ENCODE assay signal across 20 cellular contexts in genomic region chr6:134453792-134454510, GRCh38.
A peak's percentile ranks its signal among the peaks of the same experiment; 100 is the strongest.
DNase-seq lines count a peak whose midpoint lies in the region; TF ChIP-seq lines count a peak whose summit lies in the region.
"Had no signal": no experiment of that assay in that cellular context is flagged by ENCODE, and none has a peak within 500 bp of the region (broad histone marks: within the 10 kb centered on the region; RNA-seq: fewer than 3 reads in every experiment).

No MANE protein-coding gene starts in this region.

- no peak for TF ChIP-seq CTCF in suprapubic skin (IDR thresholded peaks at IDR 0.05)

- H3K4me3 ChIP-seq in SJSA1 (no peak overlapping the region), suprapubic skin (no peak overlapping the region)
- H3K4me3 ChIP-seq: A549, gastrocnemius medialis had no signal

- no peaks in the 10 kb centered on the region for H3K36me3 ChIP-seq in SJSA1
- H3K36me3 ChIP-seq in suprapubic skin = no peaks in the 10 kb centered on the region
- H3K36me3 ChIP-seq: gastrocnemius medialis had no signal

- TF ChIP-seq EP300 in suprapubic skin (IDR thresholded peaks at IDR 0.05) = no peak

- WGBS in suprapubic skin = 72% methylated on average over 5 of the region's 5 CpGs

- H3K27ac ChIP-seq in SJSA1 (peak overlapping the region; percentile 42), suprapubic skin (peak overlapping the region; percentile 66)
- H3K27ac ChIP-seq: A549, gastrocnemius medialis had no signal

- TF ChIP-seq POLR2A in suprapubic skin (IDR thresholded peaks at IDR 0.05) = no peak

- DNase-seq in NCI-H2227 treated with DMSO at 0.1 percent for 48 hours (lab: John Stamatoyannopoulos, UW) (peak; percentile 11), NCI-H2227 (lab: John Stamatoyannopoulos, UW; ENCODE audit: unreplicated experiment) (no peak), SJSA1 (ENCODE audit: low read depth in 1 of 2, low spot score in 2 of 2) (no peak), iPS DF 4.7 (ENCODE audit: extremely low read depth, low spot score) (peak; percentile 5), suprapubic skin (ENCODE audit: low spot score in 2 of 2) (no peak), HuH-7.5 (ENCODE audit: low spot score) (no peak), cerebellar nuclear complex (lab: John Stamatoyannopoulos, UW) (no peak), NCI-H2171 (lab: John Stamatoyannopoulos, UW) (no peak)
- DNase-seq: activated CD4-positive, alpha-beta T cell treated with anti-CD3 and anti-CD28 coated beads for 1 hour; activated gamma-delta T cell treated with Interleukin-2 at 50 U/mL for 16 hours; anterior cingulate cortex; C1 segment of cervical spinal cord; gastrocnemius medialis; Kasumi-1; NCI-H524; nephron progenitor cell; SK-N-SH; stimulated activated naive CD8-positive, alpha-beta T cell treated with anti-CD3 and anti-CD28 coated beads, Interleukin-15, Interleukin-2, amounts not matched to agents 100 U/mL and 50 U/mL, for 24 hours; T-helper 9 cell had no signal

- H3K27me3 ChIP-seq in SJSA1 (replicated peaks) (no peaks in the 10 kb centered on the region), suprapubic skin (no peaks in the 10 kb centered on the region)
- H3K27me3 ChIP-seq: gastrocnemius medialis had no signal

- H3K4me1 ChIP-seq in SJSA1 (replicated peaks) = peaks cover 27% of the 10 kb centered on the region
- peaks cover 22% of the 10 kb centered on the region for H3K4me1 ChIP-seq in suprapubic skin

- H3K9me3 ChIP-seq in SJSA1 (replicated peaks) (no peaks in the 10 kb centered on the region), suprapubic skin (no peaks in the 10 kb centered on the region)
- H3K9me3 ChIP-seq: A549, gastrocnemius medialis, SK-N-SH had no signal

Comparison
In these comparisons a context has a peak if more than half of its experiments do, and no peak if none do; other contexts are left out.
1. DNase-seq: peak in NCI-H2227 treated with DMSO at 0.1 percent for 48 hours (single experiment) and iPS DF 4.7 (single experiment); none in NCI-H2227 (single experiment), SJSA1 (0 of 2), suprapubic skin (0 of 2), HuH-7.5 (single experiment), cerebellar nuclear complex (0 of 2) and NCI-H2171 (single experiment).